In genomic region chr7:82050792-82051191, GRCh38 we compare ENCODE assay signal across 10 cellular contexts.
DNase-seq lines count a peak whose midpoint lies in the region; ATAC-seq and TF ChIP-seq lines count a peak whose summit lies in the region.
"Had no signal": no experiment of that assay in that cellular context is flagged by ENCODE, and none has a peak within 500 bp of the region (broad histone marks: within the 10 kb centered on the region; RNA-seq: fewer than 3 reads in every experiment).

No MANE protein-coding gene starts in this region.

- H3K27me3 Mint-ChIP-seq in immature natural killer cell (ENCODE audit: low read depth in 3 of 3) = no peaks in the 10 kb centered on the region
- H3K27me3 Mint-ChIP-seq: activated CD4-positive, alpha-beta T cell treated with anti-CD3 and anti-CD28 coated beads for 36 hours had no signal

- H3K9me3 Mint-ChIP-seq in immature natural killer cell = peaks cover 0 to 16% (median 2%) of the 10 kb centered on the region in 6 donors

- peak overlapping the region; percentile 92 for H3K27ac ChIP-seq in smooth muscle cell (ENCODE audit: low read depth)

- 16% methylated on average over 4 of the region's 4 CpGs for WGBS in smooth muscle cell (ENCODE audit: low lambda C conversion rate)

- no peak overlapping the region for H2AFZ ChIP-seq in smooth muscle cell (ENCODE audit: low read depth)

- no peaks in the 10 kb centered on the region for H3K36me3 Mint-ChIP-seq in immature natural killer cell

- H3K79me2 ChIP-seq in smooth muscle cell (ENCODE audit: low read depth) = no peaks in the 10 kb centered on the region

- H3K4me3 ChIP-seq in smooth muscle cell = no peak overlapping the region

- H3K4me1 Mint-ChIP-seq in immature natural killer cell = no peaks in the 10 kb centered on the region
- H3K4me1 Mint-ChIP-seq: activated CD4-positive, alpha-beta T cell treated with anti-CD3 and anti-CD28 coated beads for 36 hours had no signal

- H3K9ac ChIP-seq in smooth muscle cell (ENCODE audit: low read depth) = peak overlapping the region; percentile 66

- no peaks in the 10 kb centered on the region for H3K36me3 ChIP-seq in smooth muscle cell (ENCODE audit: low read depth)

- peak; percentile 86 for ATAC-seq in SK-N-SH treated with all-trans-retinoic acid at 6 μM for 48 hours
- ATAC-seq: activated CD4-positive, alpha-beta T cell treated with anti-CD3 and anti-CD28 coated beads for 36 hours had no signal

- H3K27ac Mint-ChIP-seq in immature natural killer cell = no peak overlapping the region
- H3K27ac Mint-ChIP-seq: activated CD4-positive, alpha-beta T cell treated with anti-CD3 and anti-CD28 coated beads for 36 hours had no signal

- no peaks in the 10 kb centered on the region for H3K27me3 ChIP-seq in smooth muscle cell (ENCODE audit: low read depth)

- H4K20me1 ChIP-seq in smooth muscle cell (ENCODE audit: low read depth) = no peaks in the 10 kb centered on the region

- DNase-seq in DMS53 (lab: John Stamatoyannopoulos, UW) (peak; percentile 22), DMS53 treated with DMSO at 0.1 percent for 48 hours (lab: John Stamatoyannopoulos, UW; ENCODE audit: unreplicated experiment) (no peak), globus pallidus (ENCODE audit: low spot score) (peak; percentile 22), smooth muscle cell (lab: John Stamatoyannopoulos, UW; ENCODE audit: unreplicated experiment) (no peak), germinal center (ENCODE audit: low spot score) (no peak), mesenteric fat pad (ENCODE audit: low spot score) (no peak), immature natural killer cell (no peak)
- DNase-seq: 8988T; activated CD4-positive, alpha-beta T cell treated with anti-CD3 and anti-CD28 coated beads for 36 hours had no signal

- H3K4me1 ChIP-seq in smooth muscle cell (ENCODE audit: low read depth) = peaks cover 24% of the 10 kb centered on the region

- peaks cover 33% of the 10 kb centered on the region for H3F3A ChIP-seq in smooth muscle cell (ENCODE audit: low read depth)

- H3K9me3 ChIP-seq in smooth muscle cell (replicated peaks; ENCODE audit: low read depth) = no peaks in the 10 kb centered on the region

- no peak for TF ChIP-seq CTCF in smooth muscle cell (IDR thresholded peaks at IDR 0.05; ENCODE audit: borderline replicate concordance, insufficient read depth, poor library complexity, severe bottlenecking)

- H3K4me2 ChIP-seq in smooth muscle cell = peak overlapping the region; percentile 13

- H3K4me3 Mint-ChIP-seq in immature natural killer cell = no peak overlapping the region
- H3K4me3 Mint-ChIP-seq: activated CD4-positive, alpha-beta T cell treated with anti-CD3 and anti-CD28 coated beads for 36 hours had no signal

TF ChIP-seq in SK-N-SH treated with all-trans-retinoic acid at 6 μM for 48 hours, 23 proteins besides CTCF, POLR2A, EP300 and RAD21:
- TF ChIP-seq ARNTL (CRISPR knock-in tag; IDR thresholded peaks at IDR 0.05; ENCODE audit: borderline replicate concordance, low read depth) = no peak
- no peak for TF ChIP-seq ZFP30 (CRISPR knock-in tag; IDR thresholded peaks at IDR 0.05)
- no peak for TF ChIP-seq ZFP3 (CRISPR knock-in tag; IDR thresholded peaks at IDR 0.05)
- no peak for TF ChIP-seq BACH2 (CRISPR knock-in tag; IDR thresholded peaks at IDR 0.05; ENCODE audit: borderline replicate concordance)
- TF ChIP-seq ISL1 (CRISPR knock-in tag; IDR thresholded peaks at IDR 0.05) = no peak
- peak; percentile 72; the same call in 1 of the 2 replicates for TF ChIP-seq TSHZ2 (CRISPR knock-in tag; IDR thresholded peaks at IDR 0.05)
- peak; percentile 73; the same call in 1 of the 2 replicates for TF ChIP-seq TCF4 (CRISPR knock-in tag; IDR thresholded peaks at IDR 0.05; ENCODE audit: borderline replicate concordance)
- TF ChIP-seq ZNF70 (CRISPR knock-in tag; IDR thresholded peaks at IDR 0.05) = no peak
- no peak for TF ChIP-seq ZC3H10 (CRISPR knock-in tag; IDR thresholded peaks at IDR 0.05)

Comparison
In these comparisons a context has a peak if more than half of its experiments do, and no peak if none do; other contexts are left out.
1. DNase-seq: peak in DMS53 (single experiment) and globus pallidus (single experiment); none in DMS53 treated with DMSO at 0.1 percent for 48 hours (single experiment), smooth muscle cell (single experiment), germinal center (single experiment), mesenteric fat pad (single experiment) and immature natural killer cell (0 of 3).